ENCODE assay signal across 1 cellular context in genomic region chr2:237993701-237994100, GRCh38.
TF ChIP-seq lines count a peak whose summit lies in the region.

No MANE protein-coding gene starts in this region.

TF ChIP-seq in WTC11, 78 proteins besides CTCF, POLR2A, EP300 and RAD21 (continued from another document):
- TF ChIP-seq, protein P1, sequence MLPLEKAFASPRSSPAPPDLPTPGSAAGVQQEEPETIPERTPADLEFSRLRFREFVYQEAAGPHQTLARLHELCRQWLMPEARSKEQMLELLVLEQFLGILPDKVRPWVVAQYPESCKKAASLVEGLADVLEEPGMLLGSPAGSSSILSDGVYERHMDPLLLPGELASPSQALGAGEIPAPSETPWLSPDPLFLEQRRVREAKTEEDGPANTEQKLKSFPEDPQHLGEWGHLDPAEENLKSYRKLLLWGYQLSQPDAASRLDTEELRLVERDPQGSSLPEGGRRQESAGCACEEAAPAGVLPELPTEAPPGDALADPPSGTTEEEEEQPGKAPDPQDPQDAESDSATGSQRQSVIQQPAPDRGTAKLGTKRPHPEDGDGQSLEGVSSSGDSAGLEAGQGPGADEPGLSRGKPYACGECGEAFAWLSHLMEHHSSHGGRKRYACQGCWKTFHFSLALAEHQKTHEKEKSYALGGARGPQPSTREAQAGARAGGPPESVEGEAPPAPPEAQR (CRISPR knock-in tag; IDR thresholded peaks at IDR 0.05), result no peak
- TF ChIP-seq NFYB (CRISPR knock-in tag; conservative IDR thresholded peaks at IDR 0.05; ENCODE audit: low read depth) (no peak), GRHL2 (CRISPR knock-in tag; IDR thresholded peaks at IDR 0.05; ENCODE audit: insufficient replicate concordance, severe bottlenecking) (no peak), ZNF671 (CRISPR knock-in tag; IDR thresholded peaks at IDR 0.05) (no peak), ATF1 (CRISPR knock-in tag; IDR thresholded peaks at IDR 0.05) (no peak), JUN (CRISPR knock-in tag; IDR thresholded peaks at IDR 0.05) (no peak), SMAD3 (CRISPR knock-in tag; IDR thresholded peaks at IDR 0.05; ENCODE audit: borderline replicate concordance) (no peak), ZNF423 (CRISPR knock-in tag; IDR thresholded peaks at IDR 0.05) (no peak), GTF2I (CRISPR knock-in tag; conservative IDR thresholded peaks at IDR 0.05) (no peak), NR1H2 (CRISPR knock-in tag; IDR thresholded peaks at IDR 0.05) (no peak), NR3C1 (CRISPR knock-in tag; conservative IDR thresholded peaks at IDR 0.05; ENCODE audit: low read depth) (no peak), ZBTB43 (CRISPR knock-in tag; IDR thresholded peaks at IDR 0.05) (no peak), ZNF317 (CRISPR knock-in tag; IDR thresholded peaks at IDR 0.05; ENCODE audit: borderline replicate concordance, low read depth) (no peak), ZNF425 (CRISPR knock-in tag; conservative IDR thresholded peaks at IDR 0.05) (no peak)
